In the genomic region with DNA sequence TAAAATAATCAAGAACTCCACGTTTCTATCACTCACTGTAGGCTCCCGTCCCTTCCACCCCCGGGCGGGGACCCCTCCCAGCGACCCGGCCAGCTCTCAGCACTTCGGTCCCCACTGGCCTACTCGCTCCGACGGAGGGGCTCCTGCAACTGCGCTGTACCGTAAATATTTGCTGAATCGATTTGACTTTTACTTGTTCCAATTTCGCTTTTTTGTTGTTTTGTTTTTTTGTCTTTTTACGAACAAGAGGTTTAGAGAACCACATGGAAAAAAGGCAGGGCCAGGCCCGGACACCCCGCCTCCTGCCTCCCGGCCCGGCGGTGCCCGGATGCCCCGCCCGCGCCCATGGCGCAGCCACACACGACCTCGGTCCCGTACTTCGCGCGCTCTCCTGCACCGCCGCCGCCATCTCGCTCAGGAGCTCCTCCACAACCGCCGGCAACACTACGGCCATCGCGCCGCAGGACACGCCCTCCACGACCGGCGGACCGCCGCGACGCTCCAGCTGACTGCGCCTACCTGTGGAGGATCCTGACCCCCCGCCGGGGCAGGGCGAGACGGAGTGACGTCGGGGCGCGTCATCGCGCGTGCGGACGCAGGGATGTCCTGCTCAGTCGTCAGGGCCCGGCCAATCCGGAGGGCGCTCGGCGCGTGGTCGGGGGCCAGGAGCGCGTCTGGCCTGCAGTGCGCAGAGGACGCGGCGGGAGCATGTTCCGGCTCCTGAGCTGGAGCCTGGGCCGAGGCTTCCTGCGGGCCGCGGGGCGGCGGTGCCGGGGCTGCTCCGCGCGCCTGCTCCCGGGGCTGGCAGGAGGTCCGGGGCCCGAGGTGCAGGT, we compare ENCODE assay signal across 1 cellular context.
A peak's percentile ranks its signal among the peaks of the same experiment; 100 is the strongest.
TF ChIP-seq lines count a peak whose summit lies in the region.

A gene with protein sequence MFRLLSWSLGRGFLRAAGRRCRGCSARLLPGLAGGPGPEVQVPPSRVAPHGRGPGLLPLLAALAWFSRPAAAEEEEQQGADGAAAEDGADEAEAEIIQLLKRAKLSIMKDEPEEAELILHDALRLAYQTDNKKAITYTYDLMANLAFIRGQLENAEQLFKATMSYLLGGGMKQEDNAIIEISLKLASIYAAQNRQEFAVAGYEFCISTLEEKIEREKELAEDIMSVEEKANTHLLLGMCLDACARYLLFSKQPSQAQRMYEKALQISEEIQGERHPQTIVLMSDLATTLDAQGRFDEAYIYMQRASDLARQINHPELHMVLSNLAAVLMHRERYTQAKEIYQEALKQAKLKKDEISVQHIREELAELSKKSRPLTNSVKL (plus strand): TSS at position 684 of the 833 bp plus-strand sequence. CDS start 25 bp downstream, at position 709.
A gene with protein sequence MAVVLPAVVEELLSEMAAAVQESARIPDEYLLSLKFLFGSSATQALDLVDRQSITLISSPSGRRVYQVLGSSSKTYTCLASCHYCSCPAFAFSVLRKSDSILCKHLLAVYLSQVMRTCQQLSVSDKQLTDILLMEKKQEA (minus strand): TSS at position 564 of the 833 bp plus-strand sequence. CDS start 110 bp downstream, at position 454.

TF ChIP-seq in H1, 55 proteins besides CTCF, POLR2A, EP300 and RAD21 (continues in another document):
- TF ChIP-seq HDAC6 (IDR thresholded peaks at IDR 0.05; ENCODE audit: low read depth, low read length) (no peak), RBBP5 (IDR thresholded peaks at IDR 0.05; ENCODE audit: borderline replicate concordance, low read depth, low read length) (peak; percentile 81; the same call in 1 of the 2 replicates), RFX5 (IDR thresholded peaks at IDR 0.05; ENCODE audit: borderline replicate concordance, low read depth, low read length) (no peak), EZH2 (IDR thresholded peaks at IDR 0.05; ENCODE audit: low read depth, low read length, severe bottlenecking) (no peak), HDAC2 (IDR thresholded peaks at IDR 0.05; ENCODE audit: borderline replicate concordance in 1 of 2, low read depth in 2 of 2, low read length in 2 of 2) (peak in 1 of 2 experiments; percentile 4; a peak in 1 of 4 replicates), ZNF274 (IDR thresholded peaks at IDR 0.05; ENCODE audit: borderline replicate concordance, extremely low read depth, low read length) (no peak), SP2 (IDR thresholded peaks at IDR 0.05; ENCODE audit: low read length) (no peak), NRF1 (IDR thresholded peaks at IDR 0.05; ENCODE audit: low read depth, low read length) (no peak), FOSL1 (IDR thresholded peaks at IDR 0.05; ENCODE audit: insufficient read depth, low read depth, low read length) (no peak), CBX8 (IDR thresholded peaks at IDR 0.05; ENCODE audit: borderline replicate concordance, low read depth, low read length) (no peak), SAP30 (IDR thresholded peaks at IDR 0.05; ENCODE audit: insufficient read depth, insufficient replicate concordance, low read length) (no peak), EGR1 (IDR thresholded peaks at IDR 0.05; ENCODE audit: borderline replicate concordance, low read depth, low read length) (no peak), GABPA (IDR thresholded peaks at IDR 0.05; ENCODE audit: borderline replicate concordance, insufficient read depth, low read length) (no peak), CHD2 (IDR thresholded peaks at IDR 0.05; ENCODE audit: low read length) (no peak), KDM1A (IDR thresholded peaks at IDR 0.05; ENCODE audit: borderline replicate concordance, low read length) (no peak), TCF12 (IDR thresholded peaks at IDR 0.05; ENCODE audit: low read depth, low read length) (no peak), SUZ12 (IDR thresholded peaks at IDR 0.05; ENCODE audit: low read length) (no peak), TBP (IDR thresholded peaks at IDR 0.05; ENCODE audit: low read depth, low read length) (peak; percentile 93), BRCA1 (IDR thresholded peaks at IDR 0.05; ENCODE audit: low read depth, low read length) (no peak), GTF2F1 (IDR thresholded peaks at IDR 0.05; ENCODE audit: borderline replicate concordance, low read depth, low read length) (no peak), PHF8 (conservative IDR thresholded peaks at IDR 0.05; ENCODE audit: low read depth, low read length) (peak; percentile 79), JUND (IDR thresholded peaks at IDR 0.05; ENCODE audit: low read length) (peak; percentile 23; the same call in 1 of the 2 replicates), JUN (IDR thresholded peaks at IDR 0.05; ENCODE audit: low read depth, low read length) (no peak), SP1 (IDR thresholded peaks at IDR 0.05; ENCODE audit: low read depth, low read length) (0 out of 2 replicates have a peak, but pooled peaks have one; percentile 7), NANOG (IDR thresholded peaks at IDR 0.05; ENCODE audit: insufficient read depth, low read depth, low read length, poor library complexity, severe bottlenecking) (no peak), MAFK (IDR thresholded peaks at IDR 0.05; ENCODE audit: low read depth, low read length) (no peak), BCL11A (IDR thresholded peaks at IDR 0.05; ENCODE audit: low read depth in 2 of 2, low read length in 2 of 2) (no peak), TEAD4 (IDR thresholded peaks at IDR 0.05; ENCODE audit: low read depth, low read length) (no peak; the same call in 1 of the 2 replicates), SIN3A (conservative IDR thresholded peaks at IDR 0.05 in 1 of 2, IDR thresholded peaks at IDR 0.05 in 1 of 2; ENCODE audit: low read depth in 1 of 2, low read length in 2 of 2) (peak; percentile 5 to 47; a peak in 1 of 4 replicates), KDM5A (IDR thresholded peaks at IDR 0.05; ENCODE audit: low read length) (no peak), ASH2L (IDR thresholded peaks at IDR 0.05; ENCODE audit: low read length) (peak; percentile 92), CTBP2 (IDR thresholded peaks at IDR 0.05; ENCODE audit: borderline replicate concordance, insufficient read depth, insufficient read length, low read length) (peak; percentile 37), POLR2AphosphoS5 (IDR thresholded peaks at IDR 0.05; ENCODE audit: low read depth, low read length) (peak; percentile 96), CEBPB (IDR thresholded peaks at IDR 0.05; ENCODE audit: low read depth, low read length) (no peak), SIX5 (IDR thresholded peaks at IDR 0.05; ENCODE audit: low read depth, low read length) (no peak), CREB1 (IDR thresholded peaks at IDR 0.05) (peak; percentile 100), YY1 (IDR thresholded peaks at IDR 0.05; ENCODE audit: low read depth, low read length) (peak; percentile 87), POU5F1 (IDR thresholded peaks at IDR 0.05; ENCODE audit: low read depth, low read length) (no peak), RXRA (IDR thresholded peaks at IDR 0.05; ENCODE audit: insufficient read depth, low read depth, low read length) (no peak), CBX5 (IDR thresholded peaks at IDR 0.05; ENCODE audit: low read depth, low read length) (no peak), CHD1 (IDR thresholded peaks at IDR 0.05; ENCODE audit: low read depth, low read length) (no peak), SP4 (IDR thresholded peaks at IDR 0.05; ENCODE audit: low read length) (no peak), SRF (IDR thresholded peaks at IDR 0.05; ENCODE audit: low read depth, low read length) (no peak)
- TF ChIP-seq, protein P1, sequence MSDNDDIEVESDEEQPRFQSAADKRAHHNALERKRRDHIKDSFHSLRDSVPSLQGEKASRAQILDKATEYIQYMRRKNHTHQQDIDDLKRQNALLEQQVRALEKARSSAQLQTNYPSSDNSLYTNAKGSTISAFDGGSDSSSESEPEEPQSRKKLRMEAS (IDR thresholded peaks at IDR 0.05), result peak; percentile 95
- TF ChIP-seq, protein P2, sequence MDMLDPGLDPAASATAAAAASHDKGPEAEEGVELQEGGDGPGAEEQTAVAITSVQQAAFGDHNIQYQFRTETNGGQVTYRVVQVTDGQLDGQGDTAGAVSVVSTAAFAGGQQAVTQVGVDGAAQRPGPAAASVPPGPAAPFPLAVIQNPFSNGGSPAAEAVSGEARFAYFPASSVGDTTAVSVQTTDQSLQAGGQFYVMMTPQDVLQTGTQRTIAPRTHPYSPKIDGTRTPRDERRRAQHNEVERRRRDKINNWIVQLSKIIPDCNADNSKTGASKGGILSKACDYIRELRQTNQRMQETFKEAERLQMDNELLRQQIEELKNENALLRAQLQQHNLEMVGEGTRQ (IDR thresholded peaks at IDR 0.05; ENCODE audit: low read length), result no peak
- TF ChIP-seq, protein P3, sequence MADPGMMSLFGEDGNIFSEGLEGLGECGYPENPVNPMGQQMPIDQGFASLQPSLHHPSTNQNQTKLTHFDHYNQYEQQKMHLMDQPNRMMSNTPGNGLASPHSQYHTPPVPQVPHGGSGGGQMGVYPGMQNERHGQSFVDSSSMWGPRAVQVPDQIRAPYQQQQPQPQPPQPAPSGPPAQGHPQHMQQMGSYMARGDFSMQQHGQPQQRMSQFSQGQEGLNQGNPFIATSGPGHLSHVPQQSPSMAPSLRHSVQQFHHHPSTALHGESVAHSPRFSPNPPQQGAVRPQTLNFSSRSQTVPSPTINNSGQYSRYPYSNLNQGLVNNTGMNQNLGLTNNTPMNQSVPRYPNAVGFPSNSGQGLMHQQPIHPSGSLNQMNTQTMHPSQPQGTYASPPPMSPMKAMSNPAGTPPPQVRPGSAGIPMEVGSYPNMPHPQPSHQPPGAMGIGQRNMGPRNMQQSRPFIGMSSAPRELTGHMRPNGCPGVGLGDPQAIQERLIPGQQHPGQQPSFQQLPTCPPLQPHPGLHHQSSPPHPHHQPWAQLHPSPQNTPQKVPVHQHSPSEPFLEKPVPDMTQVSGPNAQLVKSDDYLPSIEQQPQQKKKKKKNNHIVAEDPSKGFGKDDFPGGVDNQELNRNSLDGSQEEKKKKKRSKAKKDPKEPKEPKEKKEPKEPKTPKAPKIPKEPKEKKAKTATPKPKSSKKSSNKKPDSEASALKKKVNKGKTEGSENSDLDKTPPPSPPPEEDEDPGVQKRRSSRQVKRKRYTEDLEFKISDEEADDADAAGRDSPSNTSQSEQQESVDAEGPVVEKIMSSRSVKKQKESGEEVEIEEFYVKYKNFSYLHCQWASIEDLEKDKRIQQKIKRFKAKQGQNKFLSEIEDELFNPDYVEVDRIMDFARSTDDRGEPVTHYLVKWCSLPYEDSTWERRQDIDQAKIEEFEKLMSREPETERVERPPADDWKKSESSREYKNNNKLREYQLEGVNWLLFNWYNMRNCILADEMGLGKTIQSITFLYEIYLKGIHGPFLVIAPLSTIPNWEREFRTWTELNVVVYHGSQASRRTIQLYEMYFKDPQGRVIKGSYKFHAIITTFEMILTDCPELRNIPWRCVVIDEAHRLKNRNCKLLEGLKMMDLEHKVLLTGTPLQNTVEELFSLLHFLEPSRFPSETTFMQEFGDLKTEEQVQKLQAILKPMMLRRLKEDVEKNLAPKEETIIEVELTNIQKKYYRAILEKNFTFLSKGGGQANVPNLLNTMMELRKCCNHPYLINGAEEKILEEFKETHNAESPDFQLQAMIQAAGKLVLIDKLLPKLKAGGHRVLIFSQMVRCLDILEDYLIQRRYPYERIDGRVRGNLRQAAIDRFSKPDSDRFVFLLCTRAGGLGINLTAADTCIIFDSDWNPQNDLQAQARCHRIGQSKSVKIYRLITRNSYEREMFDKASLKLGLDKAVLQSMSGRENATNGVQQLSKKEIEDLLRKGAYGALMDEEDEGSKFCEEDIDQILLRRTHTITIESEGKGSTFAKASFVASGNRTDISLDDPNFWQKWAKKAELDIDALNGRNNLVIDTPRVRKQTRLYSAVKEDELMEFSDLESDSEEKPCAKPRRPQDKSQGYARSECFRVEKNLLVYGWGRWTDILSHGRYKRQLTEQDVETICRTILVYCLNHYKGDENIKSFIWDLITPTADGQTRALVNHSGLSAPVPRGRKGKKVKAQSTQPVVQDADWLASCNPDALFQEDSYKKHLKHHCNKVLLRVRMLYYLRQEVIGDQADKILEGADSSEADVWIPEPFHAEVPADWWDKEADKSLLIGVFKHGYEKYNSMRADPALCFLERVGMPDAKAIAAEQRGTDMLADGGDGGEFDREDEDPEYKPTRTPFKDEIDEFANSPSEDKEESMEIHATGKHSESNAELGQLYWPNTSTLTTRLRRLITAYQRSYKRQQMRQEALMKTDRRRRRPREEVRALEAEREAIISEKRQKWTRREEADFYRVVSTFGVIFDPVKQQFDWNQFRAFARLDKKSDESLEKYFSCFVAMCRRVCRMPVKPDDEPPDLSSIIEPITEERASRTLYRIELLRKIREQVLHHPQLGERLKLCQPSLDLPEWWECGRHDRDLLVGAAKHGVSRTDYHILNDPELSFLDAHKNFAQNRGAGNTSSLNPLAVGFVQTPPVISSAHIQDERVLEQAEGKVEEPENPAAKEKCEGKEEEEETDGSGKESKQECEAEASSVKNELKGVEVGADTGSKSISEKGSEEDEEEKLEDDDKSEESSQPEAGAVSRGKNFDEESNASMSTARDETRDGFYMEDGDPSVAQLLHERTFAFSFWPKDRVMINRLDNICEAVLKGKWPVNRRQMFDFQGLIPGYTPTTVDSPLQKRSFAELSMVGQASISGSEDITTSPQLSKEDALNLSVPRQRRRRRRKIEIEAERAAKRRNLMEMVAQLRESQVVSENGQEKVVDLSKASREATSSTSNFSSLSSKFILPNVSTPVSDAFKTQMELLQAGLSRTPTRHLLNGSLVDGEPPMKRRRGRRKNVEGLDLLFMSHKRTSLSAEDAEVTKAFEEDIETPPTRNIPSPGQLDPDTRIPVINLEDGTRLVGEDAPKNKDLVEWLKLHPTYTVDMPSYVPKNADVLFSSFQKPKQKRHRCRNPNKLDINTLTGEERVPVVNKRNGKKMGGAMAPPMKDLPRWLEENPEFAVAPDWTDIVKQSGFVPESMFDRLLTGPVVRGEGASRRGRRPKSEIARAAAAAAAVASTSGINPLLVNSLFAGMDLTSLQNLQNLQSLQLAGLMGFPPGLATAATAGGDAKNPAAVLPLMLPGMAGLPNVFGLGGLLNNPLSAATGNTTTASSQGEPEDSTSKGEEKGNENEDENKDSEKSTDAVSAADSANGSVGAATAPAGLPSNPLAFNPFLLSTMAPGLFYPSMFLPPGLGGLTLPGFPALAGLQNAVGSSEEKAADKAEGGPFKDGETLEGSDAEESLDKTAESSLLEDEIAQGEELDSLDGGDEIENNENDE (IDR thresholded peaks at IDR 0.05; ENCODE audit: insufficient replicate concordance, low read length), result no peak
- TF ChIP-seq, protein P4, sequence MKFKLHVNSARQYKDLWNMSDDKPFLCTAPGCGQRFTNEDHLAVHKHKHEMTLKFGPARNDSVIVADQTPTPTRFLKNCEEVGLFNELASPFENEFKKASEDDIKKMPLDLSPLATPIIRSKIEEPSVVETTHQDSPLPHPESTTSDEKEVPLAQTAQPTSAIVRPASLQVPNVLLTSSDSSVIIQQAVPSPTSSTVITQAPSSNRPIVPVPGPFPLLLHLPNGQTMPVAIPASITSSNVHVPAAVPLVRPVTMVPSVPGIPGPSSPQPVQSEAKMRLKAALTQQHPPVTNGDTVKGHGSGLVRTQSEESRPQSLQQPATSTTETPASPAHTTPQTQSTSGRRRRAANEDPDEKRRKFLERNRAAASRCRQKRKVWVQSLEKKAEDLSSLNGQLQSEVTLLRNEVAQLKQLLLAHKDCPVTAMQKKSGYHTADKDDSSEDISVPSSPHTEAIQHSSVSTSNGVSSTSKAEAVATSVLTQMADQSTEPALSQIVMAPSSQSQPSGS (IDR thresholded peaks at IDR 0.05; ENCODE audit: low read length), result no peak
- TF ChIP-seq, protein P5, sequence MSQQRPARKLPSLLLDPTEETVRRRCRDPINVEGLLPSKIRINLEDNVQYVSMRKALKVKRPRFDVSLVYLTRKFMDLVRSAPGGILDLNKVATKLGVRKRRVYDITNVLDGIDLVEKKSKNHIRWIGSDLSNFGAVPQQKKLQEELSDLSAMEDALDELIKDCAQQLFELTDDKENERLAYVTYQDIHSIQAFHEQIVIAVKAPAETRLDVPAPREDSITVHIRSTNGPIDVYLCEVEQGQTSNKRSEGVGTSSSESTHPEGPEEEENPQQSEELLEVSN (IDR thresholded peaks at IDR 0.05), result peak; percentile 65
- TF ChIP-seq, protein P6, sequence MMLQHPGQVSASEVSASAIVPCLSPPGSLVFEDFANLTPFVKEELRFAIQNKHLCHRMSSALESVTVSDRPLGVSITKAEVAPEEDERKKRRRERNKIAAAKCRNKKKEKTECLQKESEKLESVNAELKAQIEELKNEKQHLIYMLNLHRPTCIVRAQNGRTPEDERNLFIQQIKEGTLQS (IDR thresholded peaks at IDR 0.05; ENCODE audit: insufficient read depth, low read depth, low read length), result no peak
